36 cellular contexts compared by ENCODE assay signal in genomic region chr15:74335396-74335795, GRCh38. TPM values are rescaled to one million over a fixed set of nuclear protein-coding genes. Genes with fewer than 3 reads are reported as not detected.
"Had no signal": no experiment of that assay in that cellular context is flagged by ENCODE, and none has a peak within 500 bp of the region (broad histone marks: within the 10 kb centered on the region; RNA-seq: fewer than 3 reads in every experiment).

No MANE protein-coding gene starts in this region.

- DNase-seq: activated B cell treated with CpG ODN at 0.5 μM for 24 hours; activated CD4-positive, alpha-beta memory T cell treated with anti-CD3 and anti-CD28 coated beads for 36 hours; activated CD4-positive, alpha-beta T cell treated with anti-CD3 and anti-CD28 coated beads for 4 hours; activated CD4-positive, alpha-beta T cell treated with anti-CD3 and anti-CD28 coated beads, Interleukin-2, amount 10 ng/mL, durations not matched to agents 24 days and 14 days; activated CD4-positive, alpha-beta T cell treated with anti-CD3 and anti-CD28 coated beads, Interleukin-2, amount 50 U/mL, for 1 hour; activated CD4-positive, alpha-beta T cell treated with anti-CD3 and anti-CD28 coated beads, Interleukin-2, amount 50 U/mL, for 4 hours; activated CD4-positive, CD25-positive, alpha-beta regulatory T cell treated with anti-CD3 and anti-CD28 coated beads, Interleukin-2, amount 50 U/mL, for 72 hours; activated CD8-positive, alpha-beta memory T cell treated with anti-CD3 and anti-CD28 coated beads, Interleukin-2, amount 50 U/mL, for 4 hours; activated CD8-positive, alpha-beta T cell treated with anti-CD3 and anti-CD28 coated beads for 36 hours; activated gamma-delta T cell; activated naive CD4-positive, alpha-beta T cell treated with anti-CD3 and anti-CD28 coated beads, Interleukin-2, amount 10 ng/mL, durations not matched to agents 7 days and 5 days; activated naive CD4-positive, alpha-beta T cell treated with Interleukin-2 at 50 U/mL for 16 hours; activated naive CD8-positive, alpha-beta T cell treated with anti-CD3 and anti-CD28 coated beads, Interleukin-2, amount 50 U/mL, for 24 hours; activated T-cell treated with anti-CD3 and anti-CD28 coated beads for 4 hours; activated T-cell treated with anti-CD3 and anti-CD28 coated beads, Interleukin-2, amount 50 U/mL, for 1 hour; activated T-cell treated with anti-CD3 and anti-CD28 coated beads, Interleukin-2, amount 50 U/mL, for 4 hours; activated T-cell treated with anti-CD3 and anti-CD28 coated beads, Interleukin-2, amount 50 U/mL, for 72 hours; amygdala; anterior cingulate cortex; caudate nucleus; cerebellar nuclear complex; T-helper 1 cell; T-helper 2 cell; T-helper 9 cell had no signal

- H3K9me3 Mint-ChIP-seq: activated B cell treated with CpG ODN at 0.5 μM for 24 hours; activated CD4-positive, alpha-beta memory T cell treated with anti-CD3 and anti-CD28 coated beads for 36 hours; activated CD4-positive, alpha-beta T cell treated with anti-CD3 and anti-CD28 coated beads, Interleukin-2, amount 10 ng/mL, durations not matched to agents 24 days and 14 days; activated CD8-positive, alpha-beta T cell treated with anti-CD3 and anti-CD28 coated beads for 36 hours; activated naive CD4-positive, alpha-beta T cell treated with anti-CD3 and anti-CD28 coated beads, Interleukin-2, amount 10 ng/mL, durations not matched to agents 7 days and 5 days; activated naive CD4-positive, alpha-beta T cell treated with anti-CD3 and anti-CD28 coated beads, Interleukin-2, amount 50 U/mL, for 24 hours; activated naive CD8-positive, alpha-beta T cell treated with anti-CD3 and anti-CD28 coated beads, Interleukin-2, amount 50 U/mL, for 24 hours; activated T-cell treated with anti-CD3 and anti-CD28 coated beads, Interleukin-2, amount 50 U/mL, for 4 hours; activated T-cell treated with anti-CD3 and anti-CD28 coated beads, Interleukin-2, amount 50 U/mL, for 72 hours; activated T-helper 1 cell treated with anti-CD3 and anti-CD28 coated beads, Interleukin-12 subunit alpha, Interleukin-12 subunit beta, Interleukin-2, Interleukin-4 antibody, amounts not matched to agents 30 ng/mL and 10 ng/mL and 1 ng/mL, durations not matched to agents 14 hours and 24 hours and 36 hours; activated T-helper 17 cell treated with anti-CD3 and anti-CD28 coated beads, Interleukin-2, amount 50 U/mL, for 72 hours; central memory CD8-positive, alpha-beta T cell; T-helper 1 cell treated with Interleukin-12 subunit alpha and Interleukin-12 subunit beta and Interleukin-4 antibody, amounts not matched to agents 30 μg/mL and 1 μg/mL, for 36 hours; T-helper 2 cell treated with Interferon-gamma antibody and Interleukin-4, amounts not matched to agents 5 μg/mL and 100 μg/mL, for 36 hours had no signal

- H3K36me3 ChIP-seq: ascending aorta, cardiac muscle cell had no signal

- ATAC-seq: activated CD8-positive, alpha-beta T cell treated with anti-CD3 and anti-CD28 coated beads for 36 hours; activated naive CD8-positive, alpha-beta T cell treated with anti-CD3 and anti-CD28 coated beads, Interleukin-2, amount 50 U/mL, for 24 hours; activated T-cell treated with anti-CD3 and anti-CD28 coated beads, Interleukin-2, amount 50 U/mL, for 4 hours; activated T-cell treated with anti-CD3 and anti-CD28 coated beads, Interleukin-2, amount 50 U/mL, for 72 hours; activated T-helper 17 cell treated with anti-CD3 and anti-CD28 coated beads, Interleukin-2, amount 50 U/mL, for 72 hours had no signal

- H3K4me1 Mint-ChIP-seq: activated B cell treated with CpG ODN at 0.5 μM for 24 hours; activated CD4-positive, alpha-beta T cell treated with anti-CD3 and anti-CD28 coated beads, Interleukin-2, amount 10 ng/mL, durations not matched to agents 24 days and 14 days; activated naive CD4-positive, alpha-beta T cell treated with anti-CD3 and anti-CD28 coated beads, Interleukin-2, amount 10 ng/mL, durations not matched to agents 7 days and 5 days; activated naive CD4-positive, alpha-beta T cell treated with anti-CD3 and anti-CD28 coated beads, Interleukin-2, amount 50 U/mL, for 24 hours; activated naive CD8-positive, alpha-beta T cell treated with anti-CD3 and anti-CD28 coated beads, Interleukin-2, amount 50 U/mL, for 24 hours; activated T-helper 17 cell treated with anti-CD3 and anti-CD28 coated beads, Interleukin-2, amount 50 U/mL, for 72 hours; brain; central memory CD8-positive, alpha-beta T cell had no signal

- H3K27ac Mint-ChIP-seq: activated B cell treated with CpG ODN at 0.5 μM for 24 hours; activated CD4-positive, alpha-beta memory T cell treated with anti-CD3 and anti-CD28 coated beads for 36 hours; activated CD4-positive, alpha-beta T cell treated with anti-CD3 and anti-CD28 coated beads, Interleukin-2, amount 10 ng/mL, durations not matched to agents 24 days and 14 days; activated CD8-positive, alpha-beta T cell treated with anti-CD3 and anti-CD28 coated beads for 36 hours; activated naive CD4-positive, alpha-beta T cell treated with anti-CD3 and anti-CD28 coated beads, Interleukin-2, amount 10 ng/mL, durations not matched to agents 7 days and 5 days; activated naive CD4-positive, alpha-beta T cell treated with anti-CD3 and anti-CD28 coated beads, Interleukin-2, amount 50 U/mL, for 24 hours; activated naive CD8-positive, alpha-beta T cell; activated naive CD8-positive, alpha-beta T cell treated with anti-CD3 and anti-CD28 coated beads, Interleukin-2, amount 50 U/mL, for 24 hours; activated T-cell treated with anti-CD3 and anti-CD28 coated beads, Interleukin-2, amount 50 U/mL, for 72 hours; activated T-helper 1 cell treated with anti-CD3 and anti-CD28 coated beads, Interleukin-12 subunit alpha, Interleukin-12 subunit beta, Interleukin-2, Interleukin-4 antibody, amounts not matched to agents 30 ng/mL and 10 ng/mL and 1 ng/mL, durations not matched to agents 14 hours and 24 hours and 36 hours; activated T-helper 17 cell treated with anti-CD3 and anti-CD28 coated beads, Interleukin-2, amount 50 U/mL, for 72 hours; brain; T-helper 1 cell treated with Interleukin-12 subunit alpha and Interleukin-12 subunit beta and Interleukin-4 antibody, amounts not matched to agents 30 μg/mL and 1 μg/mL, for 36 hours; T-helper 2 cell treated with Interferon-gamma antibody and Interleukin-4, amounts not matched to agents 5 μg/mL and 100 μg/mL, for 36 hours had no signal

- H3K9me3 ChIP-seq: ascending aorta had no signal

- H3K36me3 Mint-ChIP-seq: activated CD4-positive, alpha-beta memory T cell treated with anti-CD3 and anti-CD28 coated beads for 36 hours; activated naive CD4-positive, alpha-beta T cell treated with anti-CD3 and anti-CD28 coated beads, Interleukin-2, amount 10 ng/mL, durations not matched to agents 7 days and 5 days; activated naive CD4-positive, alpha-beta T cell treated with anti-CD3 and anti-CD28 coated beads, Interleukin-2, amount 50 U/mL, for 24 hours; activated naive CD8-positive, alpha-beta T cell; brain had no signal

- H3K27me3 ChIP-seq: ascending aorta, cardiac muscle cell had no signal

- H3K27me3 Mint-ChIP-seq: activated B cell treated with CpG ODN at 0.5 μM for 24 hours; activated CD4-positive, alpha-beta memory T cell treated with anti-CD3 and anti-CD28 coated beads for 36 hours; activated CD4-positive, alpha-beta T cell treated with anti-CD3 and anti-CD28 coated beads, Interleukin-2, amount 10 ng/mL, durations not matched to agents 24 days and 14 days; activated CD8-positive, alpha-beta T cell treated with anti-CD3 and anti-CD28 coated beads for 36 hours; activated naive CD4-positive, alpha-beta T cell treated with anti-CD3 and anti-CD28 coated beads, Interleukin-2, amount 50 U/mL, for 24 hours; activated naive CD8-positive, alpha-beta T cell; activated naive CD8-positive, alpha-beta T cell treated with anti-CD3 and anti-CD28 coated beads, Interleukin-2, amount 50 U/mL, for 24 hours; activated T-helper 17 cell treated with anti-CD3 and anti-CD28 coated beads, Interleukin-2, amount 50 U/mL, for 72 hours; central memory CD8-positive, alpha-beta T cell had no signal

- H3K4me1 ChIP-seq: ascending aorta had no signal

- H3K27ac ChIP-seq: ascending aorta, cardiac muscle cell, VCaP had no signal

- H3K4me3 Mint-ChIP-seq: activated B cell treated with CpG ODN at 0.5 μM for 24 hours; activated CD4-positive, alpha-beta memory T cell treated with anti-CD3 and anti-CD28 coated beads for 36 hours; activated CD4-positive, alpha-beta T cell treated with anti-CD3 and anti-CD28 coated beads, Interleukin-2, amount 10 ng/mL, durations not matched to agents 24 days and 14 days; activated CD8-positive, alpha-beta T cell treated with anti-CD3 and anti-CD28 coated beads for 36 hours; activated naive CD4-positive, alpha-beta T cell treated with anti-CD3 and anti-CD28 coated beads, Interleukin-2, amount 10 ng/mL, durations not matched to agents 7 days and 5 days; activated naive CD4-positive, alpha-beta T cell treated with anti-CD3 and anti-CD28 coated beads, Interleukin-2, amount 50 U/mL, for 24 hours; activated naive CD8-positive, alpha-beta T cell; activated naive CD8-positive, alpha-beta T cell treated with anti-CD3 and anti-CD28 coated beads, Interleukin-2, amount 50 U/mL, for 24 hours; activated T-cell treated with anti-CD3 and anti-CD28 coated beads, Interleukin-2, amount 50 U/mL, for 4 hours; activated T-cell treated with anti-CD3 and anti-CD28 coated beads, Interleukin-2, amount 50 U/mL, for 72 hours; activated T-helper 1 cell treated with anti-CD3 and anti-CD28 coated beads, Interleukin-12 subunit alpha, Interleukin-12 subunit beta, Interleukin-2, Interleukin-4 antibody, amounts not matched to agents 30 ng/mL and 10 ng/mL and 1 ng/mL, durations not matched to agents 14 hours and 24 hours and 36 hours; activated T-helper 17 cell treated with anti-CD3 and anti-CD28 coated beads, Interleukin-2, amount 50 U/mL, for 72 hours; brain; central memory CD8-positive, alpha-beta T cell; T-helper 1 cell treated with Interleukin-12 subunit alpha and Interleukin-12 subunit beta and Interleukin-4 antibody, amounts not matched to agents 30 μg/mL and 1 μg/mL, for 36 hours; T-helper 2 cell treated with Interferon-gamma antibody and Interleukin-4, amounts not matched to agents 5 μg/mL and 100 μg/mL, for 36 hours had no signal

- H3K4me3 ChIP-seq: ascending aorta, cardiac muscle cell had no signal

RNA-seq across cellular contexts. Expression of gene CYP11A1, which starts 32.0 kb away (rescaled TPM):
- total RNA-seq: activated B cell treated with CpG ODN at 0.5 μM for 24 hours; activated CD4-positive, alpha-beta T cell treated with anti-CD3 and anti-CD28 coated beads, Interleukin-2, amount 10 ng/mL, durations not matched to agents 24 days and 14 days; activated T-helper 1 cell treated with anti-CD3 and anti-CD28 coated beads, Interleukin-12 subunit alpha, Interleukin-12 subunit beta, Interleukin-2, Interleukin-4 antibody, amounts not matched to agents 30 ng/mL and 10 ng/mL and 1 ng/mL, durations not matched to agents 14 hours and 24 hours and 36 hours; activated T-helper 17 cell treated with anti-CD3 and anti-CD28 coated beads, Interleukin-2, amount 50 U/mL, for 72 hours; bronchial epithelial cell had no signal
